8 cellular contexts compared by ENCODE assay signal in genomic region chr15:91407237-91407889, GRCh38.
A peak's percentile ranks its signal among the peaks of the same experiment; 100 is the strongest.
DNase-seq lines count a peak whose midpoint lies in the region; ATAC-seq and TF ChIP-seq lines count a peak whose summit lies in the region.

No MANE protein-coding gene starts in this region.

- H3K4me2 ChIP-seq in GM23248 (ENCODE audit: unreplicated experiment): no peak overlapping the region

- DNase-seq in ACHN (peak; percentile 84), GM23248 (peak; percentile 12), RKO (ENCODE audit: low spot score) (peak; percentile 2), foreskin keratinocyte (peak; percentile 90 to 95), T-helper 9 cell (no peak)
- no peak for DNase-seq in effector CD4-positive, alpha-beta T cell
- DNase-seq in activated CD4-positive, CD25-positive, alpha-beta regulatory T cell (lab: John Stamatoyannopoulos, UW): no peak

- no peak overlapping the region for H3K4me3 ChIP-seq in GM23248

- H3K27ac ChIP-seq in GM23248: no peak overlapping the region
- H3K27ac ChIP-seq in foreskin keratinocyte: peak overlapping the region; percentile 11

- WGBS in GM23248 (ENCODE audit: low coverage in 1 of 2, low lambda C conversion rate in 2 of 2, missing lambda C conversion rate in 2 of 2), 2 experiments: 52 to 56% methylated on average over 5 of the region's 5 CpGs

- no peak overlapping the region for H2AFZ ChIP-seq in GM23248

- H3K27me3 ChIP-seq in GM23248 (replicated peaks; ENCODE audit: insufficient read depth): no peaks in the 10 kb centered on the region
- H3K27me3 ChIP-seq in foreskin keratinocyte: no peaks in the 10 kb centered on the region

- H4K20me1 ChIP-seq in GM23248 (ENCODE audit: insufficient read depth): no peaks in the 10 kb centered on the region

- H3K9ac ChIP-seq in GM23248: no peak overlapping the region

- no peaks in the 10 kb centered on the region for H3K9me2 ChIP-seq in GM23248 (ENCODE audit: insufficient read depth)

- peak; percentile 96 for ATAC-seq in foreskin keratinocyte
- no peak for ATAC-seq in HG02759 (IDR thresholded peaks at IDR 0.05; ENCODE audit: unreplicated experiment)

- TF ChIP-seq CTCF in foreskin keratinocyte (conservative IDR thresholded peaks at IDR 0.05): no peak

- no peaks in the 10 kb centered on the region for H3K9me3 ChIP-seq in GM23248 (ENCODE audit: low read depth)

- no peaks in the 10 kb centered on the region for H3K79me2 ChIP-seq in GM23248 (ENCODE audit: insufficient read depth)

- in situ Hi-C loops in ACHN (cut with HindIII; ENCODE audit: low pct_ligation_motif_present, low pct_unique_long_range_greater_than_20kb, low sequenced_read_pairs): no loop called here
- in situ Hi-C loops in GM23248 (cut with MboI): no loop called here

- H3K36me3 ChIP-seq in GM23248 (ENCODE audit: low read depth): no peaks in the 10 kb centered on the region

- no peaks in the 10 kb centered on the region for H3K4me1 ChIP-seq in GM23248 (ENCODE audit: insufficient read depth)
- peaks cover 13% of the 10 kb centered on the region for H3K4me1 ChIP-seq in foreskin keratinocyte

- H3F3A ChIP-seq in GM23248 (ENCODE audit: insufficient read depth): no peaks in the 10 kb centered on the region

Comparison
In these comparisons a context has a peak if more than half of its experiments do, and no peak if none do; other contexts are left out.
1. DNase-seq: peak in ACHN (single experiment), GM23248 (single experiment), RKO (single experiment) and foreskin keratinocyte (2 of 2); none in effector CD4-positive, alpha-beta T cell (single experiment), activated CD4-positive, CD25-positive, alpha-beta regulatory T cell (0 of 4) and T-helper 9 cell (single experiment).